Comparison of ENCODE assay signal across 9 cellular contexts in genomic region chr1:27418786-27419185, GRCh38. TPM values are rescaled to one million over a fixed set of nuclear protein-coding genes. Genes with fewer than 3 reads are reported as not detected.
A peak's percentile ranks its signal among the peaks of the same experiment; 100 is the strongest.
DNase-seq lines count a peak whose midpoint lies in the region; ATAC-seq and TF ChIP-seq lines count a peak whose summit lies in the region.
"Had no signal": no experiment of that assay in that cellular context is flagged by ENCODE, and none has a peak within 500 bp of the region (broad histone marks: within the 10 kb centered on the region; RNA-seq: fewer than 3 reads in every experiment).

No MANE protein-coding gene starts in this region.

- H3K9ac ChIP-seq in GM23248, result peak overlapping the region; percentile 72
- peak overlapping the region; percentile 20 for H3K9ac ChIP-seq in SK-N-MC (ENCODE audit: insufficient read length)
- H3K9ac ChIP-seq in fibroblast of lung (ENCODE audit: insufficient read depth, low read length), result no peak overlapping the region
- H3K9ac ChIP-seq in smooth muscle cell (ENCODE audit: low read depth), result peak overlapping the region; percentile 79

- no peaks in the 10 kb centered on the region for H4K20me1 ChIP-seq in GM23248 (ENCODE audit: insufficient read depth)
- H4K20me1 ChIP-seq in fibroblast of lung (ENCODE audit: control insufficient read depth, extremely low read depth, insufficient read depth, low read length), result no peaks in the 10 kb centered on the region
- peaks cover 6% of the 10 kb centered on the region for H4K20me1 ChIP-seq in smooth muscle cell (ENCODE audit: low read depth)

- no peaks in the 10 kb centered on the region for H3K9me2 ChIP-seq in GM23248 (ENCODE audit: insufficient read depth)

- H2AFZ ChIP-seq in GM23248 (no peak overlapping the region; the same call in 1 of the 2 replicates), fibroblast of lung (ENCODE audit: low read length) (no peak overlapping the region), smooth muscle cell (ENCODE audit: low read depth) (peak overlapping the region; percentile 22)

- H3K9me3 ChIP-seq in GM23248 (ENCODE audit: low read depth) (no peaks in the 10 kb centered on the region), SK-N-MC (ENCODE audit: low read depth, low read length) (no peaks in the 10 kb centered on the region), fibroblast of lung (ENCODE audit: control insufficient read depth, insufficient read depth, low read depth, low read length) (no peaks in the 10 kb centered on the region), smooth muscle cell (replicated peaks; ENCODE audit: low read depth) (no peaks in the 10 kb centered on the region)

- in situ Hi-C loops in GM23248 (cut with MboI), result loop anchor here (25.0 kb wide), 1 partner anchor 194 kb away; the partner anchor contains the start of gene AHDC1

- H3K4me3 ChIP-seq in GM23248 (no peak overlapping the region), SK-N-MC (no peak overlapping the region), fibroblast of lung (replicated peaks in 1 of 4; ENCODE audit: control extremely low read depth in 1 of 4, insufficient read depth in 1 of 4, low read depth in 3 of 4, low read length in 4 of 4) (no peak overlapping the region), smooth muscle cell (no peak overlapping the region)

- H3K79me2 ChIP-seq in GM23248 (ENCODE audit: insufficient read depth), result peaks cover 80% of the 10 kb centered on the region
- peaks cover 7% of the 10 kb centered on the region for H3K79me2 ChIP-seq in fibroblast of lung (ENCODE audit: control insufficient read depth, insufficient read depth, low read length)
- H3K79me2 ChIP-seq in smooth muscle cell (ENCODE audit: low read depth), result peaks cover 42% of the 10 kb centered on the region

- DNase-seq in GM23248 (no peak), SK-N-MC (ENCODE audit: low read depth, low spot score) (no peak), fibroblast of lung (ENCODE audit: low read depth in 2 of 2) (no peak), smooth muscle cell (lab: John Stamatoyannopoulos, UW; ENCODE audit: unreplicated experiment) (no peak), SHP77 treated with DMSO at 0.1 percent for 48 hours (lab: John Stamatoyannopoulos, UW) (no peak), HuH-7 (ENCODE audit: low spot score) (no peak), T1000 (lab: John Stamatoyannopoulos, UW) (no peak)

- H3F3A ChIP-seq in GM23248 (ENCODE audit: insufficient read depth) (peaks cover 22% of the 10 kb centered on the region), smooth muscle cell (ENCODE audit: low read depth) (peaks cover 16% of the 10 kb centered on the region)

- peak overlapping the region; percentile 85 for H3K27ac ChIP-seq in GM23248
- H3K27ac ChIP-seq in SK-N-MC, result peak overlapping the region; percentile 74; the same call in 1 of the 2 replicates
- H3K27ac ChIP-seq in fibroblast of lung (ENCODE audit: insufficient read depth, low read length), result peak overlapping the region; percentile 72
- peak overlapping the region; percentile 97 for H3K27ac ChIP-seq in smooth muscle cell (ENCODE audit: low read depth)

- H3K4me1 ChIP-seq in GM23248 (ENCODE audit: insufficient read depth) (peaks cover 18% of the 10 kb centered on the region), fibroblast of lung (ENCODE audit: control insufficient read depth, extremely low read depth, insufficient read depth, low read length) (peaks cover 16% of the 10 kb centered on the region), smooth muscle cell (ENCODE audit: low read depth) (peaks cover 20% of the 10 kb centered on the region)

- TF ChIP-seq CTCF in fibroblast of lung (conservative IDR thresholded peaks at IDR 0.05 in 1 of 2, IDR thresholded peaks at IDR 0.05 in 1 of 2; ENCODE audit: low read depth in 1 of 2, low read length in 2 of 2) (no peak), smooth muscle cell (IDR thresholded peaks at IDR 0.05; ENCODE audit: borderline replicate concordance, insufficient read depth, poor library complexity, severe bottlenecking) (no peak)

- no peaks in the 10 kb centered on the region for H3K27me3 ChIP-seq in GM23248 (replicated peaks; ENCODE audit: insufficient read depth)
- no peaks in the 10 kb centered on the region for H3K27me3 ChIP-seq in fibroblast of lung (ENCODE audit: control insufficient read depth, insufficient read depth, low read length)
- no peaks in the 10 kb centered on the region for H3K27me3 ChIP-seq in smooth muscle cell (ENCODE audit: low read depth)

- H3K36me3 ChIP-seq in GM23248 (ENCODE audit: low read depth) (peaks cover 39% of the 10 kb centered on the region), SK-N-MC (ENCODE audit: insufficient read depth, low read length) (peaks cover 53% of the 10 kb centered on the region), fibroblast of lung (ENCODE audit: control insufficient read depth, insufficient read depth, low read length) (peaks cover 6% of the 10 kb centered on the region), smooth muscle cell (ENCODE audit: low read depth) (peaks cover 5% of the 10 kb centered on the region)

- ATAC-seq in GM18520 (IDR thresholded peaks at IDR 0.05; ENCODE audit: unreplicated experiment), result no peak

- WGBS in GM23248 (ENCODE audit: low coverage in 1 of 2, low lambda C conversion rate in 2 of 2, missing lambda C conversion rate in 2 of 2), 2 experiments, result 62 to 64% methylated on average over 6 of the region's 6 CpGs
- 36% methylated on average over 6 of the region's 6 CpGs for WGBS in smooth muscle cell (ENCODE audit: low lambda C conversion rate)

- H3K4me2 ChIP-seq in GM23248 (ENCODE audit: unreplicated experiment) (peak overlapping the region; percentile 41), fibroblast of lung (ENCODE audit: extremely low read depth, insufficient read depth, low read length) (peak overlapping the region; percentile 32), smooth muscle cell (peak overlapping the region; percentile 80)

RNA-seq across cellular contexts. Expression of gene GPR3, which starts 26.4 kb away (rescaled TPM):
- 0.32 and 0.38 TPM in 2 replicates for total RNA-seq in GM23248 (2014; rRNA removed; shearing (Covaris generic))
- polyA plus RNA-seq in GM23248 (2016; fragmentation: Nextera tagmentation; extraction: Ambion mirVana) (1.6 and 1.8 TPM in 2 replicates), fibroblast of lung (0.82 and 2.1 TPM in 2 replicates), smooth muscle cell (3.9 and 4.0 TPM in 2 replicates)
- total RNA-seq in fibroblast of lung (0.17 and 0.26 TPM in 2 replicates), smooth muscle cell (2.7 and 3.9 TPM in 2 replicates)
- polyA plus RNA-seq in fibroblast of lung (2012), result 0.54 and 1.7 TPM in 2 replicates
- polyA minus RNA-seq in fibroblast of lung (ENCODE audit: low replicate concordance), result 2.6 and 7.0 TPM in 2 replicates

RNA-seq across cellular contexts. Expression of gene CD164L2, which starts 35.7 kb away (rescaled TPM):
- not detected in 2 replicates for total RNA-seq in GM23248 (2014; rRNA removed; shearing (Covaris generic))
- polyA plus RNA-seq in GM23248 (2016; fragmentation: Nextera tagmentation; extraction: Ambion mirVana) (not detected in 2 replicates), fibroblast of lung (not detected in 2 replicates), smooth muscle cell (0.45 TPM in 1 of 2 replicates, not detected in the other)
- total RNA-seq in fibroblast of lung (not detected in 2 replicates), smooth muscle cell (0.09 and 0.31 TPM in 2 replicates)
- polyA plus RNA-seq in fibroblast of lung (2012), result not detected in 2 replicates
- not detected in 2 replicates for polyA minus RNA-seq in fibroblast of lung (ENCODE audit: low replicate concordance)
- total RNA-seq: T-helper 2 cell treated with Interferon-gamma antibody and Interleukin-4, amounts not matched to agents 100 ng/mL and 5 ng/mL, for 36 hours had no signal

RNA-seq across cellular contexts. Expression of gene FCN3, which starts 44.2 kb away (rescaled TPM):
- total RNA-seq in GM23248 (2014; rRNA removed; shearing (Covaris generic)), result not detected in 2 replicates
- polyA plus RNA-seq in GM23248 (2016; fragmentation: Nextera tagmentation; extraction: Ambion mirVana) (not detected in 2 replicates), fibroblast of lung (not detected in 2 replicates), smooth muscle cell (0.69 TPM in 1 of 2 replicates, not detected in the other)
- total RNA-seq in fibroblast of lung (not detected in 2 replicates), smooth muscle cell (not detected in 2 replicates)
- 0.22 TPM in 1 of 2 replicates, not detected in the other for polyA plus RNA-seq in fibroblast of lung (2012)
- not detected in 2 replicates for polyA minus RNA-seq in fibroblast of lung (ENCODE audit: low replicate concordance)
- total RNA-seq: T-helper 2 cell treated with Interferon-gamma antibody and Interleukin-4, amounts not matched to agents 100 ng/mL and 5 ng/mL, for 36 hours had no signal

RNA-seq across cellular contexts. Expression of gene MAP3K6, which starts 52.0 kb away (rescaled TPM):
- total RNA-seq in GM23248 (2014; rRNA removed; shearing (Covaris generic)), result 31.5 and 40.3 TPM in 2 replicates
- 13.7 and 17.9 TPM in 2 replicates for polyA plus RNA-seq in GM23248 (2016; fragmentation: Nextera tagmentation; extraction: Ambion mirVana)
- total RNA-seq in fibroblast of lung, result 8.3 and 12.1 TPM in 2 replicates
- 9.0 and 11.5 TPM in 2 replicates for polyA plus RNA-seq in fibroblast of lung
- 25.2 and 36.2 TPM in 2 replicates for polyA plus RNA-seq in fibroblast of lung (2012)
- polyA minus RNA-seq in fibroblast of lung (ENCODE audit: low replicate concordance), result 31.1 and 43.4 TPM in 2 replicates
- 9.1 and 14.1 TPM in 2 replicates for total RNA-seq in smooth muscle cell
- 29.0 and 45.7 TPM in 2 replicates for polyA plus RNA-seq in smooth muscle cell
